In the genomic region with DNA sequence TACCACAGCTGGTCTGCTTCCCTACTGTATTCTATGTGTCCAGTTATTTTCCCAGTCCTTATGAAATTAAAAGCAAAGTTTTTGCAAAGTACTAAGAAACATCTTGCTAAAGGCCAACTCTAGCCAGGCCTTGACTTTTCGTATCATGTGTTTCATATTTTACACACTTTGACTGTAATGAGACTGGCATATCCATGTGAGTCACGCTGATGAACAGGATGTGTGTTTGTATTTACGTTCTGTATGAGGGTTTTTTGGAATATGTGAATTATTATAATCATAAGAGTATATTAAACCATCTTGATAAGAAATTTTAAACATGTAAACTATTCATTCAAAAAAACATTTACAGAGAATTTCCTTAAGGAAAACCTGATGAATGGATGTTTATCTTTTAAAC, we compare ENCODE assay signal across 23 cellular contexts. TPM values are rescaled to one million over a fixed set of nuclear protein-coding genes. Genes with fewer than 3 reads are reported as not detected.
DNase-seq lines count a peak whose midpoint lies in the region; ATAC-seq, FAIRE-seq and TF ChIP-seq lines count a peak whose summit lies in the region.
"Had no signal": no experiment of that assay in that cellular context is flagged by ENCODE, and none has a peak within 500 bp of the region (broad histone marks: within the 10 kb centered on the region; RNA-seq: fewer than 3 reads in every experiment).

No MANE protein-coding gene starts in this region.

- H3K4me1 ChIP-seq in IMR-90 (ENCODE audit: control insufficient read depth, insufficient read depth, low read length) (peaks cover 4% of the 10 kb centered on the region), endothelial cell of umbilical vein (ENCODE audit: control insufficient read depth, extremely low read depth, insufficient read depth, low read length) (no peaks in the 10 kb centered on the region)
- H3K4me1 ChIP-seq: Caco-2 had no signal

- no peak overlapping the region for H3K14ac ChIP-seq in IMR-90 (replicated peaks; ENCODE audit: low read depth, low read length)

- H2BK120ac ChIP-seq in IMR-90 (ENCODE audit: low read depth, low read length) = no peak overlapping the region

- ATAC-seq in IMR-90 (ENCODE audit: low read depth) = peak; percentile 63
- ATAC-seq in HG03025 (IDR thresholded peaks at IDR 0.05; ENCODE audit: low FRiP score, unreplicated experiment) = no peak
- ATAC-seq: GM23338, HCT116, K562 had no signal

- TF ChIP-seq CTCF in AG09319 (IDR thresholded peaks at IDR 0.05; ENCODE audit: low read depth, low read length) = no peak
- TF ChIP-seq CTCF in IMR-90 (conservative IDR thresholded peaks at IDR 0.05; ENCODE audit: low read depth, low read length) = no peak
- no peak for TF ChIP-seq CTCF in endothelial cell of umbilical vein (IDR thresholded peaks at IDR 0.05; ENCODE audit: extremely low read depth in 1 of 2, insufficient read depth in 1 of 2, low read depth in 1 of 2, low read length in 2 of 2)

- no peak overlapping the region for H2AK5ac ChIP-seq in IMR-90 (ENCODE audit: low read depth, low read length)

- BruUV-seq in IMR-90 (replicated peaks; lab: Mats Ljungman, UMichigan) = no TSS peak
- BruUV-seq in endothelial cell of umbilical vein (replicated peaks; lab: Mats Ljungman, UMichigan) = no TSS peak

- H4K91ac ChIP-seq in IMR-90 (ENCODE audit: insufficient read depth, low read depth, low read length) = no peak overlapping the region

- H3K4me3 ChIP-seq in IMR-90 (ENCODE audit: insufficient read depth, low read depth, low read length) (no peak overlapping the region), endothelial cell of umbilical vein (replicated peaks in 1 of 3; ENCODE audit: insufficient read depth in 1 of 3, low read depth in 1 of 3, low read length in 3 of 3) (no peak overlapping the region)
- H3K4me3 ChIP-seq: GM23338, K562 had no signal

- no peak overlapping the region for H2BK15ac ChIP-seq in IMR-90 (ENCODE audit: low read depth, low read length)

- no peak overlapping the region for H3K4me2 ChIP-seq in IMR-90 (ENCODE audit: low read depth, low read length)
- no peak overlapping the region for H3K4me2 ChIP-seq in endothelial cell of umbilical vein (ENCODE audit: insufficient read depth, low read length)
- H3K4me2 ChIP-seq: GM23338 had no signal

- no peaks in the 10 kb centered on the region for H3K79me2 ChIP-seq in endothelial cell of umbilical vein (ENCODE audit: control insufficient read depth, insufficient read depth, low read length)

- no CpG with 5 or more reads among the region's 3 CpGs for WGBS in IMR-90 (ENCODE audit: extremely low coverage in 2 of 2, insufficient read length in 1 of 2), 2 experiments

- H3K27me3 ChIP-seq in IMR-90 (ENCODE audit: control insufficient read depth, insufficient read depth, low read length) (no peaks in the 10 kb centered on the region), endothelial cell of umbilical vein (ENCODE audit: control insufficient read depth in 2 of 2, insufficient read depth in 2 of 2, low read length in 2 of 2) (no peaks in the 10 kb centered on the region)

- no peak for TF ChIP-seq POLR2A in IMR-90 (IDR thresholded peaks at IDR 0.05; ENCODE audit: low read depth, low read length)
- TF ChIP-seq POLR2A in endothelial cell of umbilical vein (IDR thresholded peaks at IDR 0.05; ENCODE audit: low read depth, low read length) = no peak

- DNase-seq in AG09319 (ENCODE audit: extremely low read depth, low read depth) (peak; percentile 1), IMR-90 (peak; percentile 52), endothelial cell of umbilical vein (ENCODE audit: low read depth, low spot score) (peak; percentile 57), foreskin melanocyte (peak; percentile 27), NCI-H748 treated with DMSO at 0.1 percent for 48 hours (lab: John Stamatoyannopoulos, UW) (no peak), occipital lobe (lab: John Stamatoyannopoulos, UW) (no peak)
- DNase-seq: ACHN; AML-193; Caco-2; CD4-positive, alpha-beta T cell; GDM1; HFFc6 had no signal

- H4K8ac ChIP-seq in IMR-90 (ENCODE audit: low read depth in 2 of 2, low read length in 2 of 2) = no peak overlapping the region

- in situ Hi-C loops in IMR-90 (cut with MboI; ENCODE audit: low sequenced_read_pairs) = no loop called here

- no peak overlapping the region for H3K18ac ChIP-seq in IMR-90 (ENCODE audit: low read depth, low read length)

- H3K23ac ChIP-seq in IMR-90 (ENCODE audit: low read depth, low read length) = no peak overlapping the region

- H3K79me1 ChIP-seq in IMR-90 (ENCODE audit: low read depth in 1 of 2, low read length in 2 of 2) = peaks cover 15 to 20% of the 10 kb centered on the region in 2 experiments

- no peak overlapping the region for H3K27ac ChIP-seq in IMR-90 (ENCODE audit: insufficient read depth, low read length)
- no peak overlapping the region for H3K27ac ChIP-seq in endothelial cell of umbilical vein (ENCODE audit: insufficient read depth, low read depth, low read length)
- H3K27ac ChIP-seq: C4-2B, HL-60 had no signal

- no peak overlapping the region for H2AFZ ChIP-seq in IMR-90 (replicated peaks; ENCODE audit: low read length, poor library complexity)
- no peak overlapping the region for H2AFZ ChIP-seq in endothelial cell of umbilical vein (ENCODE audit: low read depth, low read length)

- H3K9ac ChIP-seq in IMR-90 (ENCODE audit: low read depth, low read length) = no peak overlapping the region
- H3K9ac ChIP-seq in endothelial cell of umbilical vein (replicated peaks; ENCODE audit: extremely low read depth, insufficient read depth, low read length) = no peak overlapping the region

- peaks cover 1% of the 10 kb centered on the region; the same call in 1 of the 2 replicates for H3K36me3 ChIP-seq in IMR-90 (ENCODE audit: control insufficient read depth, insufficient read depth, low read length)
- H3K36me3 ChIP-seq in endothelial cell of umbilical vein (ENCODE audit: control insufficient read depth in 2 of 2, extremely low read depth in 1 of 2, insufficient read depth in 2 of 2, low read length in 2 of 2) = no peaks in the 10 kb centered on the region

- no peak overlapping the region for H2AK9ac ChIP-seq in IMR-90 (replicated peaks; ENCODE audit: low read depth, low read length, poor library complexity)

- H2BK5ac ChIP-seq in IMR-90 (ENCODE audit: low read depth, low read length, poor library complexity, severe bottlenecking) = no peak overlapping the region

- peak; percentile 59 for FAIRE-seq in endothelial cell of umbilical vein (lab: Jason Lieb, UNC)
- FAIRE-seq: D721Med, GM12892, GM18507, H54, K562 had no signal

- peaks cover 4% of the 10 kb centered on the region for H3K9me1 ChIP-seq in IMR-90 (ENCODE audit: insufficient read depth, low read length)
- no peaks in the 10 kb centered on the region for H3K9me1 ChIP-seq in endothelial cell of umbilical vein (replicated peaks; ENCODE audit: control insufficient read depth, extremely low read depth, insufficient read depth, low read length)

- dilution Hi-C loops in IMR-90 (cut with HindIII; ENCODE audit: low sequenced_read_pairs, unreplicated experiment) = no loop called here
- dilution Hi-C loops in endothelial cell of umbilical vein (cut with MboI; ENCODE audit: extremely low pct_ligation_motif_present, low sequenced_read_pairs) = no loop called here

- H3K9me3 ChIP-seq in IMR-90 (ENCODE audit: control insufficient read depth, insufficient read depth, low read length) (no peaks in the 10 kb centered on the region), endothelial cell of umbilical vein (replicated peaks; ENCODE audit: control insufficient read depth, insufficient read depth, low read length) (no peaks in the 10 kb centered on the region)
- H3K9me3 ChIP-seq: Caco-2 had no signal

- CTCF ChIA-PET in IMR-90 (lab: Yijun Ruan, JAX) = no interaction called here
- CTCF ChIA-PET in endothelial cell of umbilical vein (lab: Charles Lee) = no interaction called here

- H3K56ac ChIP-seq in IMR-90 (ENCODE audit: extremely low read depth, insufficient read depth, low read length) = no peak overlapping the region

- H4K20me1 ChIP-seq in IMR-90 (ENCODE audit: insufficient read depth, low read length) = peaks cover 5% of the 10 kb centered on the region
- H4K20me1 ChIP-seq in endothelial cell of umbilical vein (replicated peaks; ENCODE audit: control insufficient read depth, extremely low read depth, insufficient read depth, low read length) = no peaks in the 10 kb centered on the region

- H2BK20ac ChIP-seq in IMR-90 (ENCODE audit: low read depth, low read length) = no peak overlapping the region

- POLR2A ChIA-PET in IMR-90 (lab: Charles Lee; ENCODE audit: unreplicated experiment) = no interaction called here
- POLR2A ChIA-PET in endothelial cell of umbilical vein (lab: Charles Lee) = no interaction called here

- H4K5ac ChIP-seq in IMR-90 (ENCODE audit: low read depth, low read length) = no peak overlapping the region

- TF ChIP-seq RAD21 in IMR-90 (IDR thresholded peaks at IDR 0.05; ENCODE audit: low read length) = no peak

- no peak overlapping the region for H3K4ac ChIP-seq in IMR-90 (ENCODE audit: low read depth, low read length)

- intact Hi-C loops in IMR-90 (cut with micrococcal nuclease) = no loop called here
- intact Hi-C loops in endothelial cell of umbilical vein (cut with micrococcal nuclease) = no loop called here

TF ChIP-seq in IMR-90, 13 proteins besides CTCF, POLR2A, EP300 and RAD21 (continues in another document):
- TF ChIP-seq FOS (IDR thresholded peaks at IDR 0.05; ENCODE audit: low read depth, low read length) = no peak
- TF ChIP-seq MXI1 (IDR thresholded peaks at IDR 0.05; ENCODE audit: borderline replicate concordance, low read depth, low read length) = no peak
- no peak for TF ChIP-seq CHD1 (IDR thresholded peaks at IDR 0.05; ENCODE audit: low read depth, low read length)
- TF ChIP-seq MAZ (IDR thresholded peaks at IDR 0.05; ENCODE audit: borderline replicate concordance, low read depth, low read length) = no peak

TF ChIP-seq in endothelial cell of umbilical vein, 7 proteins besides CTCF, POLR2A, EP300 and RAD21 (continues in another document):
- TF ChIP-seq MAX (IDR thresholded peaks at IDR 0.05; ENCODE audit: insufficient read depth, insufficient read length) (no peak), FOS (IDR thresholded peaks at IDR 0.05; ENCODE audit: borderline replicate concordance, insufficient read depth, low read length) (no peak)

RNA-seq across cellular contexts. Expression of gene EYA4, which starts 59.7 kb away (rescaled TPM):
- total RNA-seq in IMR-90 (2012; rRNA removed) (11.1 and 11.9 TPM in 2 replicates), endothelial cell of umbilical vein (not detected in 2 replicates), occipital lobe (0.47 TPM)
- polyA plus RNA-seq in IMR-90 (2012; rRNA removed) (4.4 and 5.7 TPM in 2 replicates), endothelial cell of umbilical vein (not detected in 2 replicates)
- 1.5 and 2.0 TPM in 2 replicates for polyA plus RNA-seq in IMR-90 (2012; cell fraction: cytosol; rRNA removed)
- polyA plus RNA-seq in IMR-90 (2012; cell fraction: nucleus; rRNA removed; ENCODE audit: low replicate concordance) = 4.6 and 20.1 TPM in 2 replicates
- polyA plus RNA-seq in endothelial cell of umbilical vein (2011; cell fraction: cytosol; rRNA removed) = not detected in 2 replicates
- polyA plus RNA-seq in endothelial cell of umbilical vein (2011; cell fraction: nucleus; rRNA removed) = not detected in 2 replicates
- polyA plus RNA-seq in endothelial cell of umbilical vein (2012) = not detected in 2 replicates
- polyA minus RNA-seq in endothelial cell of umbilical vein = not detected in 2 replicates
- polyA minus RNA-seq in endothelial cell of umbilical vein (2011; cell fraction: cytosol; rRNA and poly(A)+ RNA removed) = 68.5 TPM
- polyA minus RNA-seq in endothelial cell of umbilical vein (2011; cell fraction: nucleus; rRNA and poly(A)+ RNA removed) = 0.19 and 0.29 TPM in 2 replicates
- total RNA-seq: A172; Caco-2; CD4-positive, alpha-beta T cell; HFFc6 had no signal

Comparison
In these comparisons a context has a peak if more than half of its experiments do, and no peak if none do; other contexts are left out.
1. DNase-seq: peak in AG09319 (single experiment), IMR-90 (single experiment), endothelial cell of umbilical vein (single experiment) and foreskin melanocyte (single experiment); none in NCI-H748 treated with DMSO at 0.1 percent for 48 hours (single experiment) and occipital lobe (single experiment).